In genomic region chr19:3348469-3348868, GRCh38 we compare ENCODE assay signal across 6 cellular contexts. TPM values are rescaled to one million over a fixed set of nuclear protein-coding genes. Genes with fewer than 3 reads are reported as not detected.
DNase-seq lines count a peak whose midpoint lies in the region; ATAC-seq, FAIRE-seq and TF ChIP-seq lines count a peak whose summit lies in the region.
"Not testable (repeated sequence)": the region's sequence is repeated elsewhere in the genome, so short reads cannot be mapped to it uniquely, and the experiment has no call there.

No MANE protein-coding gene starts in this region.

- H3K36me3 ChIP-seq in K562 (ENCODE audit: control insufficient read depth, insufficient read depth, low read length); esophagus muscularis mucosa; HepG2 (replicated peaks in 1 of 2; ENCODE audit: control insufficient read depth in 1 of 2, insufficient read depth in 2 of 2, low read length in 2 of 2); sigmoid colon: not testable (repeated sequence)

- not testable (repeated sequence) for H3K79me2 ChIP-seq in K562 (ENCODE audit: control insufficient read depth, insufficient read depth, low read length); HepG2 (ENCODE audit: insufficient read depth, low read length)

- not testable (repeated sequence) for TF ChIP-seq CTCF in A549 (IDR thresholded peaks at IDR 0.05); K562 (IDR thresholded peaks at IDR 0.05 in 2 of 3, conservative IDR thresholded peaks at IDR 0.05 in 1 of 3; ENCODE audit: insufficient read depth in 2 of 3, low read depth in 1 of 3, low read length in 3 of 3); esophagus muscularis mucosa (IDR thresholded peaks at IDR 0.05); HepG2 (CRISPR knock-in tag; IDR thresholded peaks at IDR 0.05); sigmoid colon (IDR thresholded peaks at IDR 0.05)

- H3K9ac ChIP-seq in K562 (ENCODE audit: insufficient read depth in 1 of 2, low read depth in 2 of 2, low read length in 2 of 2); HepG2 (ENCODE audit: insufficient read depth, low read depth, low read length): not testable (repeated sequence)

- H3K4me1 ChIP-seq in A549, result peaks cover 22% of the 10 kb centered on the region
- H3K4me1 ChIP-seq in K562 (replicated peaks in 1 of 2; ENCODE audit: control insufficient read depth in 2 of 2, insufficient read depth in 2 of 2, low read length in 2 of 2), result peaks cover 0 to 25% of the 10 kb centered on the region in 2 experiments; a peak in 3 of 5 replicates
- H3K4me1 ChIP-seq in esophagus muscularis mucosa, result peaks cover 18 to 78% (median 71%) of the 10 kb centered on the region in 4 donors
- peaks cover 50% of the 10 kb centered on the region for H3K4me1 ChIP-seq in HepG2 (ENCODE audit: insufficient read depth, low read length)
- peaks cover 0 to 61% (median 39%) of the 10 kb centered on the region in 4 donors for H3K4me1 ChIP-seq in sigmoid colon

- in situ Hi-C loops in K562 (cut with MboI); HepG2 (cut with HindIII; ENCODE audit: extremely low pct_ligation_motif_present, low pct_unique_long_range_greater_than_20kb): not testable (repeated sequence)

- BruUV-seq in K562 (replicated peaks; lab: Mats Ljungman, UMichigan); HepG2 (replicated peaks; lab: Mats Ljungman, UMichigan): not testable (repeated sequence)

- not testable (repeated sequence) for H3K27me3 ChIP-seq in K562 (ENCODE audit: control insufficient read depth in 2 of 2, insufficient read depth in 2 of 2, low read length in 2 of 2); esophagus muscularis mucosa; HepG2 (ENCODE audit: control insufficient read depth in 1 of 2, insufficient read depth in 2 of 2, low read length in 2 of 2); sigmoid colon

- not testable (repeated sequence) for H3K27ac ChIP-seq in A549; K562 (ENCODE audit: extremely low read depth, low read depth, low read length); HepG2 (ENCODE audit: extremely low read length, insufficient read depth, low read length)
- H3K27ac ChIP-seq in esophagus muscularis mucosa (replicated peaks in 1 of 4) (peak overlapping the region; percentile 90 to 97 (median 95)), sigmoid colon (peak overlapping the region; percentile 86 to 94 (median 91))

- ATAC-seq in A549, K562, Right ventricle myocardium inferior, HepG2: not testable (repeated sequence)

- not testable (repeated sequence) for H3K4me2 ChIP-seq in A549; K562 (ENCODE audit: insufficient read depth, low read length)
- peak overlapping the region; percentile 70; the same call in 1 of the 2 replicates for H3K4me2 ChIP-seq in HepG2 (ENCODE audit: low read depth, low read length)

- not testable (repeated sequence) for H2AFZ ChIP-seq in K562 (ENCODE audit: low read depth, low read length); HepG2 (ENCODE audit: low read length)

- CTCF ChIA-PET in A549 (lab: Yijun Ruan, JAX), result interaction anchor here (1.0 to 1.3 kb wide), 3 partner anchors 22 to 124 kb away, joined by 3 to 6 read pairs (median 5); no protein-coding TSS in a partner anchor
- CTCF ChIA-PET in K562 (lab: Yijun Ruan, JAX; ENCODE audit: low intra/inter-chr PET ratio); HepG2 (lab: Yijun Ruan, JAX; ENCODE audit: low intra/inter-chr PET ratio, low total read pairs): not testable (repeated sequence)

- 88% methylated on average over 11 of the region's 11 CpGs for WGBS in A549 (ENCODE audit: missing lambda C conversion rate)
- WGBS in K562 (ENCODE audit: insufficient coverage, low coverage, missing lambda C conversion rate), result 71% methylated on average over 9 of the region's 11 CpGs
- WGBS in esophagus muscularis mucosa, result 93% methylated on average over 11 of the region's 11 CpGs
- 60% methylated on average over 11 of the region's 11 CpGs for WGBS in HepG2 (ENCODE audit: low lambda C conversion rate)
- 85 to 91% methylated on average over 11 of the region's 11 CpGs for WGBS in sigmoid colon, 2 donors

- not testable (repeated sequence) for H3K9me1 ChIP-seq in K562 (ENCODE audit: control insufficient read depth, insufficient read depth, low read length)

- DNase-seq in A549 (ENCODE audit: low read depth in 1 of 2, low spot score in 1 of 2); K562 (ENCODE audit: extremely low read depth in 1 of 4, low spot score in 3 of 4); esophagus muscularis mucosa (ENCODE audit: extremely low spot score); HepG2 (ENCODE audit: low spot score); sigmoid colon: not testable (repeated sequence)
- DNase-seq in Right ventricle myocardium inferior (ENCODE audit: missing footprints), result peak; percentile 15

- TF ChIP-seq POLR2A in A549 (IDR thresholded peaks at IDR 0.05; ENCODE audit: low read length); K562 (conservative IDR thresholded peaks at IDR 0.05); esophagus muscularis mucosa (IDR thresholded peaks at IDR 0.05; ENCODE audit: low read depth); HepG2 (IDR thresholded peaks at IDR 0.05; ENCODE audit: insufficient read depth in 1 of 2, low read depth in 2 of 2, low read length in 2 of 2); sigmoid colon (IDR thresholded peaks at IDR 0.05): not testable (repeated sequence)

- intact Hi-C loops in K562 (cut with micrococcal nuclease); esophagus muscularis mucosa (cut with DNase I); Right ventricle myocardium inferior (cut with DNase I); HepG2 (cut with micrococcal nuclease; ENCODE audit: unreplicated experiment); sigmoid colon (cut with DNase I): not testable (repeated sequence)

- POLR2A ChIA-PET in A549 (lab: Yijun Ruan, JAX); HepG2 (lab: Yijun Ruan, JAX): not testable (repeated sequence)
- POLR2A ChIA-PET in K562 (lab: Yijun Ruan, JAX), result interaction anchor here (0.5 to 1.6 kb wide), 4 partner anchors 8 to 270 kb away, joined by 3 to 5 read pairs (median 3); no protein-coding TSS in a partner anchor

- H4K20me1 ChIP-seq in K562 (replicated peaks; ENCODE audit: control insufficient read depth, insufficient read depth, low read length); HepG2 (ENCODE audit: insufficient read depth, low read length): not testable (repeated sequence)

- TF ChIP-seq RAD21 in A549 (conservative IDR thresholded peaks at IDR 0.05 in 1 of 2, IDR thresholded peaks at IDR 0.05 in 1 of 2); K562 (CRISPR knock-in tag; conservative IDR thresholded peaks at IDR 0.05 in 1 of 2, IDR thresholded peaks at IDR 0.05 in 1 of 2); HepG2 (CRISPR knock-in tag; IDR thresholded peaks at IDR 0.05): not testable (repeated sequence)

- not testable (repeated sequence) for H3K4me3 ChIP-seq in A549; K562; esophagus muscularis mucosa; HepG2 (replicated peaks in 1 of 3; ENCODE audit: insufficient read depth in 1 of 3, low read depth in 2 of 3, low read length in 3 of 3); sigmoid colon

- FAIRE-seq in A549 (lab: Jason Lieb, UNC); K562 (lab: Jason Lieb, UNC); HepG2 (lab: Jason Lieb, UNC): not testable (repeated sequence)

- TF ChIP-seq EP300 in A549 (IDR thresholded peaks at IDR 0.05); K562 (IDR thresholded peaks at IDR 0.05; ENCODE audit: low read length); esophagus muscularis mucosa (IDR thresholded peaks at IDR 0.05); HepG2 (IDR thresholded peaks at IDR 0.05; ENCODE audit: low read depth in 2 of 2, low read length in 2 of 2); HepG2 (CRISPR knock-in tag; IDR thresholded peaks at IDR 0.05; ENCODE audit: borderline replicate concordance); sigmoid colon (IDR thresholded peaks at IDR 0.05): not testable (repeated sequence)

- not testable (repeated sequence) for H3K9me3 ChIP-seq in A549; K562 (replicated peaks; ENCODE audit: control insufficient read depth, insufficient read depth, low read depth, low read length); esophagus muscularis mucosa; HepG2 (ENCODE audit: low read length); sigmoid colon

RNA-seq across cellular contexts. Expression of gene NFIC, which starts 17.9 kb away (rescaled TPM):
- 2.6 and 4.7 TPM in 2 replicates for polyA plus RNA-seq in A549 (2011; rRNA removed)
- 8.9 and 14.2 TPM in 2 replicates for polyA plus RNA-seq in A549 (2012; cell fraction: cytosol; rRNA removed)
- polyA plus RNA-seq in A549 (2012; cell fraction: nucleus; rRNA removed), result 20.1 and 22.9 TPM in 2 replicates
- 34.6 to 36.4 TPM (median 34.9 TPM) in 3 replicates for polyA plus RNA-seq in A549 (2017; fragmentation: RNase III; extraction: RNeasy Plus Mini Kit Qiagen cat#74134 plus additional on column Dnase treatment)
- 10.5 and 14.6 TPM in 2 replicates for polyA minus RNA-seq in A549 (2011; rRNA and poly(A)+ RNA removed)
- 66.4 and 156 TPM in 2 replicates for total RNA-seq in K562 (2011; cell fraction: chromatin; rRNA removed; ENCODE audit: low replicate concordance)
- 56.2 and 56.5 TPM in 2 replicates for total RNA-seq in K562 (2011; cell fraction: nucleolus; rRNA removed)
- total RNA-seq in K562 (2011; cell fraction: nucleoplasm; rRNA removed), result 46.9 and 54.0 TPM in 2 replicates
- 14.1 and 15.7 TPM in 2 replicates for total RNA-seq in K562 (2014; rRNA removed)
- 3.0 and 3.7 TPM in 2 replicates for total RNA-seq in K562 (2014; rRNA removed; fragmentation: Illumina TruSeq; extraction: Trizol)
- total RNA-seq in K562 (2015; rRNA removed; fragmentation: Illumina TruSeq; extraction: Trizol), result 6.9 and 8.4 TPM in 2 replicates
- total RNA-seq in K562 (2021), result 57.3 and 62.1 TPM in 2 replicates
- 2.0 and 2.9 TPM in 2 replicates for polyA plus RNA-seq in K562 (2011; rRNA removed)
- polyA plus RNA-seq in K562 (2011; cell fraction: cytosol; rRNA removed), result 1.8 and 2.6 TPM in 2 replicates
- polyA plus RNA-seq in K562 (2011; cell fraction: nucleus; rRNA removed), result 13.2 and 19.2 TPM in 2 replicates
- polyA plus RNA-seq in K562 (2012), result 20.3 and 20.4 TPM in 2 replicates
- 17.2 and 26.2 TPM in 2 replicates for polyA plus RNA-seq in K562 (2014; fragmentation: Illumina TruSeq; extraction: Trizol)
- polyA plus RNA-seq in K562 (2014; fragmentation: Nextera tagmentation; extraction: Ambion mirVana), result under 1 TPM; 0.71 to 0.99 TPM
- 14.1 and 15.9 TPM in 2 replicates for polyA plus RNA-seq in K562 (2014; rRNA removed)
- polyA minus RNA-seq in K562 (2011; rRNA and poly(A)+ RNA removed), result 4.0 and 4.7 TPM in 2 replicates
- 14.5 and 19.9 TPM in 2 replicates for polyA minus RNA-seq in K562 (2011; cell fraction: cytosol; rRNA and poly(A)+ RNA removed)
- 16.6 and 19.5 TPM in 2 replicates for polyA minus RNA-seq in K562 (2011; cell fraction: nucleus; rRNA and poly(A)+ RNA removed)
- 100 to 1,000 TPM; 165 to 297 (median 211) TPM for total RNA-seq in esophagus muscularis mucosa
- total RNA-seq in Right ventricle myocardium inferior, result 164 TPM
- total RNA-seq in HepG2 (2016; rRNA removed; fragmentation: Illumina TruSeq; extraction: Trizol), result 2.5 and 2.9 TPM in 2 replicates
- total RNA-seq in HepG2 (2016; cell fraction: cytosol; rRNA removed; fragmentation: Illumina TruSeq; extraction: Trizol; ENCODE audit: low read depth), result 2.9 and 3.0 TPM in 2 replicates
- total RNA-seq in HepG2 (2016; cell fraction: insoluble cytoplasmic fraction; rRNA removed; fragmentation: Illumina TruSeq; extraction: Trizol), result 3.0 and 3.2 TPM in 2 replicates
- total RNA-seq in HepG2 (2016; cell fraction: membrane; rRNA removed; fragmentation: Illumina TruSeq; extraction: Trizol), result 2.5 and 2.9 TPM in 2 replicates
- 3.8 and 5.6 TPM in 2 replicates for total RNA-seq in HepG2 (2016; cell fraction: nucleus; rRNA removed; fragmentation: Illumina TruSeq; extraction: Trizol)
- 1.3 and 1.6 TPM in 2 replicates for polyA plus RNA-seq in HepG2 (2011; rRNA removed)
- 0.71 and 0.79 TPM in 2 replicates for polyA plus RNA-seq in HepG2 (2011; cell fraction: cytosol; rRNA removed)
- polyA plus RNA-seq in HepG2 (2011; cell fraction: nucleus; rRNA removed), result 5.1 and 8.1 TPM in 2 replicates
- polyA plus RNA-seq in HepG2 (2012), result 5.9 and 8.4 TPM in 2 replicates
- 1.1 and 1.4 TPM in 2 replicates for polyA plus RNA-seq in HepG2 (2016; cell fraction: cytosol; fragmentation: Illumina TruSeq; extraction: Trizol; ENCODE audit: low read depth)
- polyA plus RNA-seq in HepG2 (2016; cell fraction: insoluble cytoplasmic fraction; fragmentation: Illumina TruSeq; extraction: Trizol; ENCODE audit: low read depth), result 8.2 and 9.6 TPM in 2 replicates
- polyA plus RNA-seq in HepG2 (2016; cell fraction: membrane; fragmentation: Illumina TruSeq; extraction: Trizol; ENCODE audit: low read depth), result 4.6 and 4.8 TPM in 2 replicates
- 7.4 and 9.8 TPM in 2 replicates for polyA plus RNA-seq in HepG2 (2016; cell fraction: nucleus; fragmentation: Illumina TruSeq; extraction: Trizol; ENCODE audit: insufficient read depth, low read depth)
- polyA minus RNA-seq in HepG2 (2011; rRNA and poly(A)+ RNA removed; ENCODE audit: low replicate concordance), result 5.3 and 16.7 TPM in 2 replicates
- polyA minus RNA-seq in HepG2 (2011; cell fraction: cytosol; rRNA and poly(A)+ RNA removed), result 5.2 and 5.4 TPM in 2 replicates
- polyA minus RNA-seq in HepG2 (2011; cell fraction: nucleus; rRNA and poly(A)+ RNA removed), result 5.1 and 5.3 TPM in 2 replicates
- 100 to 1,000 TPM in 1 of 4 donors, 10 to 100 TPM in 3; 63.2 to 114 (median 74.2) TPM for total RNA-seq in sigmoid colon
- polyA plus RNA-seq in sigmoid colon, result 10 to 100 TPM in 2 of 3 donors, 1 to 10 TPM in 1; 9.0 to 45.7 (median 10.2) TPM
